13 cellular contexts compared by ENCODE assay signal in the genomic region with DNA sequence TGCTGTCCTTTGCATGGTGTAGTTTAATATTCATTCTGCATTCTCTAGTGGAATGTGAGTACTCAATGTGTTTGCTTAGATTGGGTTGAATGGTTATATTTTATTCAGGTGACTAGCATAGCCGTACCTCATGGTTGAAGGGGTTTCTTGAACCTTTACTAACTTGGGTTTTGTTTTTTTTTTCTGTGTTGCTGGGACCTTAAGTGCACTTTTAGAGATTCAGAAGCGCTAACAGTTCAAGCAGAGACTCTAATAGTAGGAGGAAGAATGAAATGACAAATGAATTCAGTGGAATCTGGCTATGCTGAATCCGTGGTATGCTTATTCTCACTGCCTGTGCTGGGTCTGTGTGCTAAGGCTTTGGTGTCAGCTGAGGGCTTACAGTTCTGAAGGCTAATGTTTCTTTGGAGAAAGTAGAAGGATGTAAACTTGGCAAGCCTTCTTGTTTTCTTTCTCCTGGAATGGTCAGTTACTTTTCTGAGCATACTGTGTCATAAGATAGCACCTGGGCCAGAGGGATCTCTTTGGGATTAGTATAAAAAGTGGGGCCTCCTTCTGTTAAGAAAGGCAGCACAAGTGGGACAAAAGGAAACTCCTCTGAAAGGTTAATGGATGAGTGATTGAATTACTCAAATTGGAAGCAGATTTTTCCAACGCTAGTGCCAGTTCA. TPM values are rescaled to one million over a fixed set of nuclear protein-coding genes. Genes with fewer than 3 reads are reported as not detected.
A peak's percentile ranks its signal among the peaks of the same experiment; 100 is the strongest.
DNase-seq lines count a peak whose midpoint lies in the region; TF ChIP-seq lines count a peak whose summit lies in the region.
"Had no signal": no experiment of that assay in that cellular context is flagged by ENCODE, and none has a peak within 500 bp of the region (broad histone marks: within the 10 kb centered on the region; RNA-seq: fewer than 3 reads in every experiment).

No MANE protein-coding gene starts in this region.

- H3K79me2 ChIP-seq in osteoblast (ENCODE audit: insufficient read depth, low read length) (no peaks in the 10 kb centered on the region), Karpas-422 (ENCODE audit: low read length) (peaks cover 81% of the 10 kb centered on the region)

- H3K9me3 ChIP-seq in ascending aorta (no peaks in the 10 kb centered on the region), osteoblast (ENCODE audit: low read depth, low read length) (no peaks in the 10 kb centered on the region), Karpas-422 (ENCODE audit: low read length) (no peaks in the 10 kb centered on the region)

- H3K27ac ChIP-seq in 22Rv1 (0 out of 2 replicates have a peak overlapping the region, but pooled peaks have one; percentile 19), ascending aorta (peak overlapping the region; percentile 77 to 83), osteoblast (ENCODE audit: low read depth, low read length) (no peak overlapping the region), Karpas-422 (ENCODE audit: low read length) (no peak overlapping the region)
- H3K27ac ChIP-seq: SK-N-MC had no signal

- no peaks in the 10 kb centered on the region for H3K9me2 ChIP-seq in Karpas-422 (replicated peaks; ENCODE audit: insufficient read depth, low read length)

- H3K36me3 ChIP-seq in ascending aorta, result no peaks in the 10 kb centered on the region
- H3K36me3 ChIP-seq in osteoblast (ENCODE audit: insufficient read depth, low read length), result no peaks in the 10 kb centered on the region
- H3K36me3 ChIP-seq in Karpas-422 (ENCODE audit: insufficient read depth, low read length), result peaks cover 19% of the 10 kb centered on the region

- no peak for TF ChIP-seq CTCF in 22Rv1 (IDR thresholded peaks at IDR 0.05)
- TF ChIP-seq CTCF in ascending aorta (IDR thresholded peaks at IDR 0.05), result no peak
- no peak for TF ChIP-seq CTCF in foreskin fibroblast (IDR thresholded peaks at IDR 0.05; ENCODE audit: low read depth, low read length)
- no peak for TF ChIP-seq CTCF in osteoblast (IDR thresholded peaks at IDR 0.05; ENCODE audit: extremely low read depth, low read depth, low read length)

- H4K20me1 ChIP-seq in osteoblast (ENCODE audit: insufficient read depth, low read length) (no peaks in the 10 kb centered on the region), Karpas-422 (ENCODE audit: insufficient read depth, low read depth, low read length) (no peaks in the 10 kb centered on the region)

- H3K4me2 ChIP-seq in osteoblast (ENCODE audit: insufficient read depth, low read length) (no peak overlapping the region), Karpas-422 (ENCODE audit: low read depth, low read length, poor library complexity, severe bottlenecking) (no peak overlapping the region)

- DNase-seq in ascending aorta (ENCODE audit: low spot score in 2 of 2) (no peak), foreskin fibroblast (peak; percentile 45 to 69), osteoblast (ENCODE audit: insufficient read length, low spot score, missing footprints) (no peak), Ammon's horn (ENCODE audit: low spot score) (no peak), CD1c-positive myeloid dendritic cell (ENCODE audit: extremely low spot score) (no peak), NCI-H1694 treated with DMSO at 0.1 percent for 48 hours (lab: John Stamatoyannopoulos, UW) (no peak), Karpas-422 (no peak)
- DNase-seq: activated CD4-positive, alpha-beta memory T cell treated with anti-CD3 and anti-CD28 coated beads, Interleukin-2, amount 10 ng/mL, durations not matched to agents 7 days and 5 days; amniotic stem cell; immature natural killer cell; NCI-H510A had no signal

- H3K4me3 ChIP-seq in ascending aorta, result peak overlapping the region in 1 of 2 donors; percentile 22
- H3K4me3 ChIP-seq in foreskin fibroblast (ENCODE audit: low read depth in 1 of 2, low read length in 2 of 2), result no peak overlapping the region
- H3K4me3 ChIP-seq in osteoblast (ENCODE audit: insufficient read depth, low read length), result no peak overlapping the region
- no peak overlapping the region for H3K4me3 ChIP-seq in Karpas-422 (ENCODE audit: low read length)
- H3K4me3 ChIP-seq: SK-N-MC had no signal

- no peak overlapping the region for H3K9ac ChIP-seq in Karpas-422 (ENCODE audit: low read length)

- H3K27me3 ChIP-seq in ascending aorta (no peaks in the 10 kb centered on the region), osteoblast (ENCODE audit: insufficient read depth, low read length) (no peaks in the 10 kb centered on the region), Karpas-422 (ENCODE audit: low read length) (no peaks in the 10 kb centered on the region)

- H2AFZ ChIP-seq in osteoblast (ENCODE audit: low read length), result peak overlapping the region; percentile 20
- no peak overlapping the region for H2AFZ ChIP-seq in Karpas-422 (ENCODE audit: low read length)

- intact Hi-C loops in ascending aorta (cut with DNase I), result loop anchor here (2.0 to 10.0 kb wide), 3 partner anchors 29 to 91 kb away; a partner anchor contains a TSS

- H3K4me1 ChIP-seq in ascending aorta, result peaks cover 5 to 15% of the 10 kb centered on the region in 2 donors
- H3K4me1 ChIP-seq in osteoblast (ENCODE audit: insufficient read depth, low read length), result peaks cover 10% of the 10 kb centered on the region
- peaks cover 30% of the 10 kb centered on the region for H3K4me1 ChIP-seq in Karpas-422 (ENCODE audit: low read length)

RNA-seq across cellular contexts. Expression of a gene that starts 28.7 kb away (rescaled TPM):
- total RNA-seq in ascending aorta (52.3 TPM), osteoblast (4.4 and 5.8 TPM in 2 replicates)
- total RNA-seq in Karpas-422 (2014; rRNA removed; shearing (Covaris generic); ENCODE audit: low replicate concordance), result 28.1 and 36.4 TPM in 2 replicates

Comparison
In these comparisons a context has a peak if more than half of its experiments do, and no peak if none do; other contexts are left out.
1. H3K27ac ChIP-seq: peak in 22Rv1 (single experiment) and ascending aorta (2 of 2); none in osteoblast (single experiment) and Karpas-422 (single experiment).
2. DNase-seq: peak in foreskin fibroblast (2 of 2); none in ascending aorta (0 of 2), osteoblast (single experiment), Ammon's horn (single experiment), CD1c-positive myeloid dendritic cell (single experiment), NCI-H1694 treated with DMSO at 0.1 percent for 48 hours (single experiment) and Karpas-422 (single experiment).